ENCODE assay signal across 14 cellular contexts in genomic region chr6:84635081-84635745, GRCh38.
A peak's percentile ranks its signal among the peaks of the same experiment; 100 is the strongest.
DNase-seq lines count a peak whose midpoint lies in the region; ATAC-seq and TF ChIP-seq lines count a peak whose summit lies in the region.
"Had no signal": no experiment of that assay in that cellular context is flagged by ENCODE, and none has a peak within 500 bp of the region (broad histone marks: within the 10 kb centered on the region; RNA-seq: fewer than 3 reads in every experiment).

No MANE protein-coding gene starts in this region.

- H3K18ac ChIP-seq in IMR-90 (ENCODE audit: low read depth, low read length) (peak overlapping the region; percentile 94), mesenchymal stem cell (ENCODE audit: low read depth in 1 of 2, low read length in 2 of 2) (peak overlapping the region in 1 of 2 experiments; percentile 58)

- CTCF ChIA-PET in IMR-90 (lab: Yijun Ruan, JAX), result no interaction called here

- TF ChIP-seq CTCF in IMR-90 (conservative IDR thresholded peaks at IDR 0.05; ENCODE audit: low read depth, low read length) (no peak), cardiac fibroblast (IDR thresholded peaks at IDR 0.05; ENCODE audit: low read depth, low read length) (no peak)

- no peaks in the 10 kb centered on the region for H4K20me1 ChIP-seq in IMR-90 (ENCODE audit: insufficient read depth, low read length)

- peak overlapping the region; percentile 86 for H2BK5ac ChIP-seq in IMR-90 (ENCODE audit: low read depth, low read length, poor library complexity, severe bottlenecking)
- H2BK5ac ChIP-seq in mesenchymal stem cell (ENCODE audit: low read depth, low read length, poor library complexity, severe bottlenecking), result no peak overlapping the region

- H3K4me1 ChIP-seq in IMR-90 (ENCODE audit: control insufficient read depth, insufficient read depth, low read length) (peaks cover 6% of the 10 kb centered on the region), mesenchymal stem cell (ENCODE audit: control insufficient read depth, insufficient read depth, low read depth, low read length) (peaks cover 2% of the 10 kb centered on the region)
- H3K4me1 ChIP-seq: parathyroid adenoma had no signal

- no peak for TF ChIP-seq POLR2A in IMR-90 (IDR thresholded peaks at IDR 0.05; ENCODE audit: low read depth, low read length)

- intact Hi-C loops in IMR-90 (cut with micrococcal nuclease), result no loop called here

- peak overlapping the region; percentile 63; the same call in 1 of the 2 replicates for H3K14ac ChIP-seq in IMR-90 (replicated peaks; ENCODE audit: low read depth, low read length)
- H3K14ac ChIP-seq in mesenchymal stem cell (ENCODE audit: low read length in 2 of 2), result no peak overlapping the region

- 0 out of 2 replicates have a peak overlapping the region, but pooled peaks have one; percentile 8 for H3K23ac ChIP-seq in IMR-90 (ENCODE audit: low read depth, low read length)
- H3K23ac ChIP-seq in mesenchymal stem cell (ENCODE audit: low read length in 2 of 2), result no peak overlapping the region

- H2BK12ac ChIP-seq in mesenchymal stem cell (ENCODE audit: low read length in 2 of 2), result peak overlapping the region in 1 of 2 experiments; percentile 11

- dilution Hi-C loops in IMR-90 (cut with HindIII; ENCODE audit: low sequenced_read_pairs, unreplicated experiment), result no loop called here

- no peaks in the 10 kb centered on the region for H3K36me3 ChIP-seq in IMR-90 (ENCODE audit: control insufficient read depth, insufficient read depth, low read length)
- no peaks in the 10 kb centered on the region for H3K36me3 ChIP-seq in mesenchymal stem cell (ENCODE audit: control insufficient read depth in 1 of 2, insufficient read depth in 2 of 2, low read depth in 1 of 2, low read length in 2 of 2)

- H3K4ac ChIP-seq in IMR-90 (ENCODE audit: low read depth, low read length) (peak overlapping the region; percentile 66; the same call in 1 of the 2 replicates), mesenchymal stem cell (ENCODE audit: low read depth in 1 of 2, low read length in 2 of 2) (peak overlapping the region in 1 of 2 experiments; percentile 67)

- POLR2A ChIA-PET in IMR-90 (lab: Charles Lee; ENCODE audit: unreplicated experiment), result no interaction called here

- H3K56ac ChIP-seq in IMR-90 (ENCODE audit: extremely low read depth, insufficient read depth, low read length), result no peak overlapping the region

- peak overlapping the region; percentile 60; the same call in 1 of the 2 replicates for H3K4me2 ChIP-seq in IMR-90 (ENCODE audit: low read depth, low read length)
- H3K4me2 ChIP-seq in mesenchymal stem cell (ENCODE audit: low read length, poor library complexity, severe bottlenecking), result no peak overlapping the region

- no peak overlapping the region for H3K4me3 ChIP-seq in IMR-90 (ENCODE audit: insufficient read depth, low read depth, low read length)
- no peak overlapping the region for H3K4me3 ChIP-seq in cardiac fibroblast (replicated peaks in 1 of 2; ENCODE audit: low read depth in 2 of 2, low read length in 2 of 2)
- H3K4me3 ChIP-seq in mesenchymal stem cell (ENCODE audit: insufficient read depth in 1 of 2, low read depth in 1 of 2, low read length in 2 of 2), result no peak overlapping the region

- peak overlapping the region in 1 of 2 experiments; percentile 90; a peak in 2 of 4 replicates for H4K8ac ChIP-seq in IMR-90 (ENCODE audit: low read depth in 2 of 2, low read length in 2 of 2)
- H4K8ac ChIP-seq in mesenchymal stem cell (ENCODE audit: low read length), result no peak overlapping the region

- TF ChIP-seq RAD21 in IMR-90 (IDR thresholded peaks at IDR 0.05; ENCODE audit: low read length), result no peak

- H2BK120ac ChIP-seq in IMR-90 (ENCODE audit: low read depth, low read length) (peak overlapping the region; percentile 78), mesenchymal stem cell (ENCODE audit: low read depth, low read length) (no peak overlapping the region)

- no CpG with 5 or more reads among the region's 4 CpGs for WGBS in IMR-90 (ENCODE audit: extremely low coverage in 2 of 2, insufficient read length in 1 of 2), 2 experiments
- 21% methylated on average over 3 of the region's 4 CpGs for WGBS in mesenchymal stem cell

- H4K91ac ChIP-seq in IMR-90 (ENCODE audit: insufficient read depth, low read depth, low read length) (peak overlapping the region; percentile 63), mesenchymal stem cell (ENCODE audit: low read length) (no peak overlapping the region)

- H2AFZ ChIP-seq in IMR-90 (replicated peaks; ENCODE audit: low read length, poor library complexity) (peak overlapping the region; percentile 83), mesenchymal stem cell (ENCODE audit: low read depth, low read length) (peak overlapping the region; percentile 10)
- H2AFZ ChIP-seq: parathyroid adenoma had no signal

- H3K27ac ChIP-seq in IMR-90 (ENCODE audit: insufficient read depth, low read length), result peak overlapping the region; percentile 2; the same call in 1 of the 2 replicates
- peak overlapping the region; percentile 63 for H3K27ac ChIP-seq in mesenchymal stem cell (ENCODE audit: low read length, poor library complexity, severe bottlenecking)
- H3K27ac ChIP-seq: parathyroid adenoma had no signal

- no peaks in the 10 kb centered on the region for H3K9me1 ChIP-seq in IMR-90 (ENCODE audit: insufficient read depth, low read length)

- H3K79me1 ChIP-seq in IMR-90 (ENCODE audit: low read depth in 1 of 2, low read length in 2 of 2) (no peaks in the 10 kb centered on the region), mesenchymal stem cell (replicated peaks; ENCODE audit: low read length, poor library complexity, severe bottlenecking) (no peaks in the 10 kb centered on the region)

- H3K9ac ChIP-seq in IMR-90 (ENCODE audit: low read depth, low read length) (no peak overlapping the region), mesenchymal stem cell (ENCODE audit: low read length) (no peak overlapping the region)
- H3K9ac ChIP-seq: parathyroid adenoma had no signal

- no peak overlapping the region for H2AK5ac ChIP-seq in IMR-90 (ENCODE audit: low read depth, low read length)
- H2AK5ac ChIP-seq in mesenchymal stem cell (ENCODE audit: low read length, severe bottlenecking), result no peak overlapping the region

- H2BK15ac ChIP-seq in IMR-90 (ENCODE audit: low read depth, low read length) (peak overlapping the region; percentile 77; the same call in 1 of the 3 replicates), mesenchymal stem cell (ENCODE audit: low read depth, poor library complexity, severe bottlenecking) (no peak overlapping the region)

- no peaks in the 10 kb centered on the region for H3K9me3 ChIP-seq in IMR-90 (ENCODE audit: control insufficient read depth, insufficient read depth, low read length)
- no peaks in the 10 kb centered on the region for H3K9me3 ChIP-seq in mesenchymal stem cell (ENCODE audit: control insufficient read depth, low read length)

- peak overlapping the region; percentile 90; the same call in 1 of the 2 replicates for H2BK20ac ChIP-seq in IMR-90 (ENCODE audit: low read depth, low read length)

- DNase-seq in AG08395 (ENCODE audit: low spot score) (peak; percentile 62), IMR-90 (peak; percentile 58), cardiac fibroblast (ENCODE audit: low read depth in 2 of 2) (peak; percentile 57 to 90), mesenchymal stem cell (peak; percentile 61), anterior cingulate cortex (lab: John Stamatoyannopoulos, UW) (no peak), T-helper 1 cell (no peak)
- DNase-seq: activated CD4-positive, alpha-beta memory T cell treated with anti-CD3 and anti-CD28 coated beads for 36 hours; central memory CD4-positive, alpha-beta T cell; DMS79; hypothalamus; NCI-H146 had no signal

- H3K27me3 ChIP-seq in IMR-90 (ENCODE audit: control insufficient read depth, insufficient read depth, low read length) (no peaks in the 10 kb centered on the region), mesenchymal stem cell (ENCODE audit: control insufficient read depth in 1 of 2, insufficient read depth in 1 of 2, low read length in 2 of 2) (no peaks in the 10 kb centered on the region)

- no TSS peak for BruUV-seq in IMR-90 (replicated peaks; lab: Mats Ljungman, UMichigan)

- peak overlapping the region; percentile 80; the same call in 1 of the 2 replicates for H4K5ac ChIP-seq in IMR-90 (ENCODE audit: low read depth, low read length)

- ATAC-seq in IMR-90 (ENCODE audit: low read depth), result peak; percentile 88
- ATAC-seq in HG02981 (IDR thresholded peaks at IDR 0.05; ENCODE audit: unreplicated experiment), result no peak
- ATAC-seq in GM18517 (IDR thresholded peaks at IDR 0.05; ENCODE audit: unreplicated experiment), result no peak

- in situ Hi-C loops in IMR-90 (cut with MboI; ENCODE audit: low sequenced_read_pairs), result no loop called here

- H2AK9ac ChIP-seq in IMR-90 (replicated peaks; ENCODE audit: low read depth, low read length, poor library complexity), result peak overlapping the region; percentile 37

TF ChIP-seq in IMR-90, 13 proteins besides CTCF, POLR2A, EP300 and RAD21:
- no peak for TF ChIP-seq RCOR1 (IDR thresholded peaks at IDR 0.05; ENCODE audit: insufficient replicate concordance, low read length)
- TF ChIP-seq FOS (IDR thresholded peaks at IDR 0.05; ENCODE audit: low read depth, low read length), result 0 out of 2 replicates have a peak, but pooled peaks have one; percentile 29
- peak; percentile 55; the same call in 1 of the 2 replicates for TF ChIP-seq CEBPB (IDR thresholded peaks at IDR 0.05; ENCODE audit: low read depth, low read length)

Comparison
In these comparisons a context has a peak if more than half of its experiments do, and no peak if none do; other contexts are left out.
1. DNase-seq: peak in AG08395 (single experiment), IMR-90 (single experiment), cardiac fibroblast (2 of 2) and mesenchymal stem cell (single experiment); none in anterior cingulate cortex (0 of 58) and T-helper 1 cell (0 of 5).